Comparison of ENCODE assay signal across 21 cellular contexts in genomic region chr10:69331161-69331560, GRCh38. TPM values are rescaled to one million over a fixed set of nuclear protein-coding genes. Genes with fewer than 3 reads are reported as not detected.
DNase-seq lines count a peak whose midpoint lies in the region; ATAC-seq, FAIRE-seq and TF ChIP-seq lines count a peak whose summit lies in the region.
"Had no signal": no experiment of that assay in that cellular context is flagged by ENCODE, and none has a peak within 500 bp of the region (broad histone marks: within the 10 kb centered on the region; RNA-seq: fewer than 3 reads in every experiment).

No MANE protein-coding gene starts in this region.

- WGBS in stomach, 5 donors = 93 to 98% (median 97%) methylated on average over 7 of the region's 7 CpGs
- WGBS in prostate gland = 92% methylated on average over 7 of the region's 7 CpGs

- DNase-seq in kidney (peak; percentile 0), stomach (no peak), Ammon's horn (ENCODE audit: low spot score) (no peak), prostate gland (ENCODE audit: low spot score) (no peak), NCI-H2227 (lab: John Stamatoyannopoulos, UW; ENCODE audit: unreplicated experiment) (no peak)
- DNase-seq: BE2C; CD4-positive, alpha-beta memory T cell; DND-41; GDM1; H7; MM.1S; NCI-H1105 treated with DMSO at 0.1 percent for 48 hours; NCI-H187 treated with DMSO at 0.1 percent for 48 hours; NCI-H2171; NCI-H510A had no signal

- ATAC-seq in GM21723 (IDR thresholded peaks at IDR 0.05; ENCODE audit: unreplicated experiment) = no peak
- ATAC-seq: HepG2 had no signal

- intact Hi-C loops in kidney (cut with DNase I) = no loop called here
- intact Hi-C loops in stomach (cut with DNase I; ENCODE audit: low total_unique reads) = no loop called here
- intact Hi-C loops in prostate gland (cut with DNase I) = loop anchor here (5.0 to 10.0 kb wide), 2 partner anchors 46 to 174 kb away; no protein-coding TSS in a partner anchor

- no peak for FAIRE-seq in kidney (lab: Jason Lieb, UNC)
- FAIRE-seq: GM12892, HepG2 had no signal

- H3K27ac ChIP-seq in HUES6 (ENCODE audit: low read depth, low read length) (peak overlapping the region; percentile 93), VCaP (peak overlapping the region; percentile 29; the same call in 1 of the 2 replicates), kidney (ENCODE audit: low read depth in 2 of 2, low read length in 2 of 2) (no peak overlapping the region), stomach (peak overlapping the region in 3 of 5 donors; percentile 5 to 86 (median 84)), prostate gland (no peak overlapping the region)
- H3K27ac ChIP-seq: Peyer's patch had no signal

- H3K36me3 ChIP-seq in HUES6 (ENCODE audit: control insufficient read depth, insufficient read depth, low read length) (peaks cover 24% of the 10 kb centered on the region), kidney (ENCODE audit: control insufficient read depth in 1 of 2, insufficient read depth in 2 of 2, low read length in 2 of 2) (no peaks in the 10 kb centered on the region), stomach (peaks cover 0 to 21% (median 0%) of the 10 kb centered on the region in 4 donors), prostate gland (no peaks in the 10 kb centered on the region)
- H3K36me3 ChIP-seq: Peyer's patch had no signal

- TF ChIP-seq CTCF in VCaP (conservative IDR thresholded peaks at IDR 0.05) = no peak
- TF ChIP-seq CTCF in kidney (IDR thresholded peaks at IDR 0.05; ENCODE audit: borderline replicate concordance, extremely low read depth, insufficient read depth) = no peak
- TF ChIP-seq CTCF in stomach (IDR thresholded peaks at IDR 0.05) = no peak
- no peak for TF ChIP-seq CTCF in prostate gland (IDR thresholded peaks at IDR 0.05)

- H3K9ac ChIP-seq in HUES6 (ENCODE audit: low read length) = no peak overlapping the region
- no peak overlapping the region for H3K9ac ChIP-seq in kidney (ENCODE audit: low read length in 2 of 2)

- no peak for TF ChIP-seq EP300 in stomach (IDR thresholded peaks at IDR 0.05)

- no peak overlapping the region for H3K4me3 ChIP-seq in HUES6 (ENCODE audit: low read depth, low read length)
- no peak overlapping the region for H3K4me3 ChIP-seq in kidney (ENCODE audit: low read length in 2 of 2)
- no peak overlapping the region for H3K4me3 ChIP-seq in stomach
- H3K4me3 ChIP-seq in prostate gland = no peak overlapping the region
- H3K4me3 ChIP-seq: Peyer's patch had no signal

- TF ChIP-seq POLR2A in stomach (IDR thresholded peaks at IDR 0.05) (no peak), prostate gland (IDR thresholded peaks at IDR 0.05) (no peak)

- H3K4me1 ChIP-seq in HUES6 (ENCODE audit: control insufficient read depth, insufficient read depth, low read length) (peaks cover 88% of the 10 kb centered on the region), kidney (ENCODE audit: control insufficient read depth in 1 of 2, insufficient read depth in 1 of 2, low read depth in 1 of 2, low read length in 2 of 2) (peaks cover 29 to 34% of the 10 kb centered on the region in 2 donors), stomach (peaks cover 65 to 100% (median 88%) of the 10 kb centered on the region in 4 donors), prostate gland (replicated peaks) (peaks cover 34% of the 10 kb centered on the region)

- H3K9me3 ChIP-seq in HUES6 (ENCODE audit: control insufficient read depth, insufficient read depth, low read depth, low read length) (no peaks in the 10 kb centered on the region), kidney (ENCODE audit: control insufficient read depth in 1 of 2, low read length in 2 of 2) (no peaks in the 10 kb centered on the region), stomach (no peaks in the 10 kb centered on the region), prostate gland (no peaks in the 10 kb centered on the region)
- H3K9me3 ChIP-seq: BE2C, Peyer's patch had no signal

- H3K27me3 ChIP-seq in HUES6 (ENCODE audit: control insufficient read depth, insufficient read depth, low read length) (no peaks in the 10 kb centered on the region), stomach (no peaks in the 10 kb centered on the region), prostate gland (replicated peaks; ENCODE audit: insufficient read depth) (no peaks in the 10 kb centered on the region)
- H3K27me3 ChIP-seq: BE2C, Peyer's patch had no signal

RNA-seq across cellular contexts. Expression of gene HK1, which starts 52.9 kb away (rescaled TPM):
- total RNA-seq in kidney (84.9 TPM), stomach (10 to 100 TPM; 32.7 to 60.9 (median 54.5) TPM), prostate gland (100 to 1,000 TPM in 1 of 2 donors, 10 to 100 TPM in 1; 67.8 to 134 TPM)
- polyA plus RNA-seq in kidney (ENCODE audit: insufficient read depth, low read depth, low replicate concordance) (35.9 TPM), stomach (10 to 100 TPM; 42.6 to 48.0 (median 43.7) TPM)

Comparison
In these comparisons a context has a peak if more than half of its experiments do, and no peak if none do; other contexts are left out.
1. H3K27ac ChIP-seq: peak in HUES6 (single experiment), VCaP (single experiment) and stomach (3 of 5); none in kidney (0 of 2) and prostate gland (0 of 2).